Comparison of ENCODE assay signal across 1 cellular context in the genomic region with DNA sequence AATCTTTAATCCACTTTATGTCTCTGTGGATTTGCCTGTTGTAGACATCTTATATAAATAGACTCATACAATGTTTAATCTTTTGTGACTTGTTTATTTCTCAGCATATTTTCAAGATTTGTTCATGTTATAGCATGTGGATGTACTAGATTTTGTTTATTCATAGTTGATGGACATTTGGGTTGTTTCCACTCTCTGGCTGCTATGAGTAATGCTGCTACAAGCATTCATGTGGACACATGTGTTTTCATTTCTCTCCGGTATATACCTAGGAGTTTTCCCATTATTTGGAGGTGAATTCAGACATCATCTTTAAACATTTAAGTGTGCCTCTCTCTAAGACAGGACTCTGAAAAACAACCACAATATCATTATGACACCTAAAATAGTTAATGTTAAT.
TF ChIP-seq lines count a peak whose summit lies in the region.

No MANE protein-coding gene starts in this region.

TF ChIP-seq in A549, 52 proteins besides CTCF, POLR2A, EP300 and RAD21 (continued from another document):
- TF ChIP-seq, protein P1, sequence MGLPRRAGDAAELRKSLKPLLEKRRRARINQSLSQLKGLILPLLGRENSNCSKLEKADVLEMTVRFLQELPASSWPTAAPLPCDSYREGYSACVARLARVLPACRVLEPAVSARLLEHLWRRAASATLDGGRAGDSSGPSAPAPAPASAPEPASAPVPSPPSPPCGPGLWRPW (IDR thresholded peaks at IDR 0.05) = no peak
- TF ChIP-seq ZNF302 (CRISPR knock-in tag; IDR thresholded peaks at IDR 0.05) (no peak), CBX8 (IDR thresholded peaks at IDR 0.05) (no peak), SREBF2 (IDR thresholded peaks at IDR 0.05) (no peak), HOXA7 (CRISPR knock-in tag; IDR thresholded peaks at IDR 0.05) (no peak), EHMT2 (IDR thresholded peaks at IDR 0.05; ENCODE audit: low read depth) (no peak)
- TF ChIP-seq, protein P2, sequence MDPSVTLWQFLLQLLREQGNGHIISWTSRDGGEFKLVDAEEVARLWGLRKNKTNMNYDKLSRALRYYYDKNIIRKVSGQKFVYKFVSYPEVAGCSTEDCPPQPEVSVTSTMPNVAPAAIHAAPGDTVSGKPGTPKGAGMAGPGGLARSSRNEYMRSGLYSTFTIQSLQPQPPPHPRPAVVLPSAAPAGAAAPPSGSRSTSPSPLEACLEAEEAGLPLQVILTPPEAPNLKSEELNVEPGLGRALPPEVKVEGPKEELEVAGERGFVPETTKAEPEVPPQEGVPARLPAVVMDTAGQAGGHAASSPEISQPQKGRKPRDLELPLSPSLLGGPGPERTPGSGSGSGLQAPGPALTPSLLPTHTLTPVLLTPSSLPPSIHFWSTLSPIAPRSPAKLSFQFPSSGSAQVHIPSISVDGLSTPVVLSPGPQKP (IDR thresholded peaks at IDR 0.05; ENCODE audit: low read depth, low read length) = no peak
